In the genomic region with DNA sequence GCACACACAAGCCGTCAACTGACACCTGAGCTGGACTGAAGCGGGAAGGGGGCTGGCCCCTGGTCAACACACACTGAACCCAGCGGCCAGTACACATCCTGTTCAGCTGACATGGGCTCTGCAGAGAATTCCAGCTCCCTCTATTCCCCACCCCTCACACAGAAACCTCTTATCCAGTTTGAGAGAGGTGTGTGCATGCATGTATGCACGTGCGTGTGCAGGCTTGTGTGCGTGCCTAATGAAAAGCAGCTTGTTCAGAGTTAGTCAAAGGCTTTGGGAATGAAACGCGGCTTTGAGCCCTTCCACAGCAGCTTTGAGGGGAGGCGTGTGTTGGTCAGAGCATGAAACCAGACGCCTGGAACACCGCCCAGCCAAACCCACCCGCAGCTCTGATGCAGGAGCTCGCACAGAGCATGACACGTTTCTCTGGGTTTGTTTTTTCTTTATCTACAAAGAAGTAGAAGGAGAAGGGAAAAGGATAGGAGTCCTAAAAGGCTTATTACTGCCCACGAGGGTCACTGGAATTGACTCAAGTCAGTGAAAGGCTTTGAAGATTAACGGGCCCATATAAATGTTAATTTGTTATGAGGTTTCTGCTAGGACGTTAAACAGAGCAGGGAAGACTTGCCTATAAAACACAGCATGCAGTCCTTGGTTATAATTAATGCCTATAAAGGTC, we compare ENCODE assay signal across 8 cellular contexts.
DNase-seq lines count a peak whose midpoint lies in the region; ATAC-seq and TF ChIP-seq lines count a peak whose summit lies in the region.

No MANE protein-coding gene starts in this region.

- no peak for ATAC-seq in HG02840 (IDR thresholded peaks at IDR 0.05; ENCODE audit: low FRiP score, unreplicated experiment)
- ATAC-seq in stimulated activated naive B cell treated with anti-CD40 and anti-IgM and Interleukin-4, amounts not matched to agents 10 μg/mL and 1 μg/mL and 100 μg/mL, for 72 hours (replicated peaks): no peak

- no peak overlapping the region for H3K4me3 ChIP-seq in HFF-Myc (replicated peaks; ENCODE audit: low read depth, low read length)
- H3K4me3 ChIP-seq in skeletal muscle cell (ENCODE audit: low read depth, low read length): peak overlapping the region; percentile 5

- DNase-seq in HFF-Myc (ENCODE audit: extremely low read depth, low read depth) (peak; percentile 79), SHP77 (lab: John Stamatoyannopoulos, UW) (peak; percentile 65 to 76), foreskin melanocyte (peak; percentile 64), skeletal muscle cell (ENCODE audit: low read depth) (peak; percentile 85), G401 (ENCODE audit: low spot score) (no peak), NCI-H446 treated with DMSO at 0.1 percent for 48 hours (lab: John Stamatoyannopoulos, UW) (no peak)
- DNase-seq in stimulated activated naive B cell treated with anti-CD40 and anti-IgM and Interleukin-4, amounts not matched to agents 10 μg/mL and 1 μg/mL and 100 μg/mL, for 72 hours: no peak

- TF ChIP-seq CTCF in HFF-Myc (IDR thresholded peaks at IDR 0.05; ENCODE audit: low read depth, low read length, missing control alignments): no peak

- H3K36me3 Mint-ChIP-seq in stimulated activated naive B cell treated with anti-CD40 and anti-IgM and Interleukin-4, amounts not matched to agents 10 μg/mL and 1 μg/mL and 100 μg/mL, for 72 hours: no peaks in the 10 kb centered on the region

- peaks cover 22 to 40% of the 10 kb centered on the region in 2 donors for H3K4me1 Mint-ChIP-seq in stimulated activated naive B cell treated with anti-CD40 and anti-IgM and Interleukin-4, amounts not matched to agents 10 μg/mL and 1 μg/mL and 100 μg/mL, for 72 hours

- H3K27ac Mint-ChIP-seq in stimulated activated naive B cell treated with anti-CD40 and anti-IgM and Interleukin-4, amounts not matched to agents 10 μg/mL and 1 μg/mL and 100 μg/mL, for 72 hours: no peak overlapping the region

- H3K9me3 Mint-ChIP-seq in stimulated activated naive B cell treated with anti-CD40 and anti-IgM and Interleukin-4, amounts not matched to agents 10 μg/mL and 1 μg/mL and 100 μg/mL, for 72 hours: no peaks in the 10 kb centered on the region

- peaks cover 56 to 92% of the 10 kb centered on the region in 2 donors for H3K27me3 Mint-ChIP-seq in stimulated activated naive B cell treated with anti-CD40 and anti-IgM and Interleukin-4, amounts not matched to agents 10 μg/mL and 1 μg/mL and 100 μg/mL, for 72 hours

- in situ Hi-C loops in G401 (cut with HindIII; ENCODE audit: low sequenced_read_pairs): no loop called here

- no peak overlapping the region for H3K4me3 Mint-ChIP-seq in stimulated activated naive B cell treated with anti-CD40 and anti-IgM and Interleukin-4, amounts not matched to agents 10 μg/mL and 1 μg/mL and 100 μg/mL, for 72 hours

Comparison
In these comparisons a context has a peak if more than half of its experiments do, and no peak if none do; other contexts are left out.
1. DNase-seq: peak in HFF-Myc (single experiment), SHP77 (2 of 2), foreskin melanocyte (single experiment) and skeletal muscle cell (single experiment); none in G401 (single experiment), stimulated activated naive B cell treated with anti-CD40 and anti-IgM and Interleukin-4, amounts not matched to agents 10 μg/mL and 1 μg/mL and 100 μg/mL, for 72 hours (single experiment) and NCI-H446 treated with DMSO at 0.1 percent for 48 hours (single experiment).